In the genomic region with DNA sequence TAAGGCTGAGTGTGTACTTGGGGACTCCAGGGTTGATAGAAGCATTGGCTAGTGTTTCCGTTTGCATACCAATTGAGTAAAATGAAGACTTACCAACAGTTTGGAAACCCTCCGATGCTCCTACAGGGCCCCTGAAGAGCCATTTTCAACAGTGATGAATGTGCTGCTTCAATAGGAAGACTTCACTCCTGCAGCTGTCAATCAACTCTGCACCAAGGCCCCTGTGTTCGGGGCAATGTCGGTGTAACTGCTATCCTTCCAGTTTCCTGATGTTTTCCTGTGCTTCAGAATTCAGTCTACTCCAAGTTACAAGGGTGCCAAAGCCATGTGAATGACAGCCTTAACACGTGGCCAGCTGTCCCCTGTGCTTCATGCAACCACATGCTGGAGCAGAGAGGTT, we compare ENCODE assay signal across 31 cellular contexts.
"Had no signal": no experiment of that assay in that cellular context is flagged by ENCODE, and none has a peak within 500 bp of the region (broad histone marks: within the 10 kb centered on the region; RNA-seq: fewer than 3 reads in every experiment).

No MANE protein-coding gene starts in this region.

- H3K9ac ChIP-seq: neural progenitor cell had no signal

- H3K27me3 ChIP-seq: neural progenitor cell, neutrophil, pancreas, spleen, suprapubic skin, testis, tibial artery, transverse colon, upper lobe of right lung, uterus had no signal

- H3K27ac ChIP-seq: neural progenitor cell, neutrophil, pancreas, prostate gland, skin epidermis, spleen, suprapubic skin, testis, tibial artery, transverse colon, upper lobe of right lung, uterus had no signal

- H3K4me1 ChIP-seq: pancreas, prostate gland, spleen, suprapubic skin, testis, tibial artery, transverse colon, upper lobe of right lung, uterus had no signal

- H2AFZ ChIP-seq: neural progenitor cell had no signal

- H3K4me3 ChIP-seq: neural progenitor cell, pancreas, prostate gland, skin epidermis, smooth muscle cell, spleen, suprapubic skin, testis, tibial artery, transverse colon, upper lobe of right lung, uterus had no signal

- H3K9me3 ChIP-seq: neutrophil, pancreas, prostate gland, spleen, suprapubic skin, testis, tibial artery, transverse colon, upper lobe of right lung, uterus had no signal

- DNase-seq: naive B cell; naive thymus-derived CD8-positive, alpha-beta T cell; nephron progenitor cell; nucleus accumbens; pancreas; retina; right cardiac atrium; spleen; stimulated activated CD4-positive, alpha-beta T cell treated with anti-CD3 and anti-CD28 coated beads, Interleukin-12 subunit alpha, Interleukin-12 subunit beta, amount 100 ng/mL, for 4 hours; stimulated activated CD4-positive, alpha-beta T cell treated with anti-CD3 and anti-CD28 coated beads, Interleukin-1b, Interleukin-23, amount 100 ng/mL, for 48 hours; stimulated activated CD4-positive, alpha-beta T cell treated with anti-CD3 and anti-CD28 coated beads, Interleukin-4, amount 100 ng/mL, for 1 hour; stimulated activated CD4-positive, alpha-beta T cell treated with anti-CD3 and anti-CD28 coated beads, Interleukin-4, amount 100 ng/mL, for 4 hours; stimulated activated CD8-positive, alpha-beta memory T cell treated with anti-CD3 and anti-CD28 coated beads, Interleukin-4, amount 100 ng/mL, for 48 hours; stimulated activated naive CD4-positive, alpha-beta T cell; stimulated activated naive CD8-positive, alpha-beta T cell treated with anti-CD3 and anti-CD28 coated beads, Interleukin-15, amount 100 ng/mL, for 72 hours; stimulated activated naive CD8-positive, alpha-beta T cell treated with anti-CD3 and anti-CD28 coated beads, Interleukin-15, Interleukin-2, amounts not matched to agents 100 U/mL and 50 U/mL, for 24 hours; substantia nigra; testis; tibial artery; transverse colon; upper lobe of right lung; uterus had no signal

- H3K36me3 ChIP-seq: neural progenitor cell, neutrophil, pancreas, prostate gland, spleen, suprapubic skin, tibial artery, transverse colon, upper lobe of right lung, uterus had no signal

- ATAC-seq: naive thymus-derived CD8-positive, alpha-beta T cell; natural killer cell treated with Interleukin-12 subunit alpha and Interleukin-12 subunit beta and Interleukin-15 and Interleukin-18, amount 100 ng/mL, for 72 hours; pancreas; right cardiac atrium; sciatic nerve; stimulated activated memory B cell treated with anti-CD40 and anti-IgM and Interleukin-4, amounts not matched to agents 10 μg/mL and 1 μg/mL and 100 μg/mL, for 72 hours; stimulated activated naive CD8-positive, alpha-beta T cell treated with anti-CD3 and anti-CD28 coated beads, Interleukin-15, amount 100 ng/mL, for 72 hours; stimulated activated naive CD8-positive, alpha-beta T cell treated with anti-CD3 and anti-CD28 coated beads, Interleukin-15, Interleukin-2, amounts not matched to agents 100 U/mL and 50 U/mL, for 24 hours; upper lobe of right lung had no signal

- H3K4me2 ChIP-seq: neural progenitor cell, smooth muscle cell had no signal

- FAIRE-seq: pancreas had no signal
